10 cellular contexts compared by ENCODE assay signal in the genomic region with DNA sequence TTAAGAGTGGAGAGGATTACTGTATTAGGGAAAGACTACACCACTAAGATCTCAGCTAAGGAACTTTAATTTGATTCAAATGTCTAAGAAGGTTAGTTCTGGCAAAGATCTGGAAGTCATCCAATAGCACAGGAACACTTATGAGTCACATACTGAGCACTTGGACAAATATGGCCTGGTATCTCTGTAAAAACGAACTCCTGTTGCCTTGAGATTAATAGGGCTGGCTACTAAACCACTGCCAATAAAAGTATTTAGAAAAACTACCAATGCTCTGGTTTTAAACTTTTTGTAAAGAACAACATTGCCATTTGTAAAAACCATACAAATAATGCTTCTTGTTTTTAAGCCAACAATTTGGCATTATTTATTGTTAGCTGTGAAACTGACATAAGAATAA.
DNase-seq lines count a peak whose midpoint lies in the region; ATAC-seq and TF ChIP-seq lines count a peak whose summit lies in the region.
"Had no signal": no experiment of that assay in that cellular context is flagged by ENCODE, and none has a peak within 500 bp of the region (broad histone marks: within the 10 kb centered on the region; RNA-seq: fewer than 3 reads in every experiment).

No MANE protein-coding gene starts in this region.

- H3K9me2 ChIP-seq in Karpas-422 (replicated peaks; ENCODE audit: insufficient read depth, low read length), result no peaks in the 10 kb centered on the region

- H3K27ac ChIP-seq in Karpas-422 (ENCODE audit: low read length) (peak overlapping the region; percentile 39), urinary bladder (ENCODE audit: low read depth) (peak overlapping the region; percentile 40)
- H3K27ac ChIP-seq: SJCRH30 had no signal

- WGBS in urinary bladder, result 8% methylated on average over 1 of the region's 1 CpG

- peaks cover 12% of the 10 kb centered on the region for H3K79me2 ChIP-seq in Karpas-422 (ENCODE audit: low read length)

- H3K9ac ChIP-seq in Karpas-422 (ENCODE audit: low read length), result no peak overlapping the region

- no peak for ATAC-seq in HG02884 (IDR thresholded peaks at IDR 0.05; ENCODE audit: unreplicated experiment)
- no peak for ATAC-seq in HG02870 (IDR thresholded peaks at IDR 0.05; ENCODE audit: unreplicated experiment)

- H3K36me3 ChIP-seq in Karpas-422 (ENCODE audit: insufficient read depth, low read length) (peaks cover 32% of the 10 kb centered on the region), kidney epithelial cell (ENCODE audit: control insufficient read depth, insufficient read depth, low read length) (peaks cover 2% of the 10 kb centered on the region), urinary bladder (ENCODE audit: insufficient read depth) (no peaks in the 10 kb centered on the region)

- no peaks in the 10 kb centered on the region for H3K9me3 ChIP-seq in Karpas-422 (ENCODE audit: low read length)
- H3K9me3 ChIP-seq: SJCRH30 had no signal

- H3K27me3 ChIP-seq in Karpas-422 (ENCODE audit: low read length), result no peaks in the 10 kb centered on the region
- H3K27me3 ChIP-seq in kidney epithelial cell (ENCODE audit: control insufficient read depth, insufficient read depth, low read length), result no peaks in the 10 kb centered on the region
- H3K27me3 ChIP-seq: SJCRH30 had no signal

- H2AFZ ChIP-seq in Karpas-422 (ENCODE audit: low read length), result no peak overlapping the region

- DNase-seq in Karpas-422, result no peak
- DNase-seq in brain pericyte (ENCODE audit: low read depth, low spot score), result peak; percentile 84
- DNase-seq in kidney epithelial cell (ENCODE audit: low read depth), result peak; percentile 81
- no peak for DNase-seq in NCI-H146 treated with DMSO at 0.1 percent for 48 hours (lab: John Stamatoyannopoulos, UW; ENCODE audit: unreplicated experiment)
- DNase-seq: naive B cell, trophoblast cell had no signal

- H3K4me1 ChIP-seq in Karpas-422 (ENCODE audit: low read length) (peaks cover 51% of the 10 kb centered on the region), urinary bladder (ENCODE audit: insufficient read depth) (no peaks in the 10 kb centered on the region)

- no peaks in the 10 kb centered on the region for H4K20me1 ChIP-seq in Karpas-422 (ENCODE audit: insufficient read depth, low read depth, low read length)

- no peak for TF ChIP-seq CTCF in kidney epithelial cell (IDR thresholded peaks at IDR 0.05; ENCODE audit: insufficient read depth, low read length, poor library complexity, severe bottlenecking)

- no peak overlapping the region for H3K4me3 ChIP-seq in Karpas-422 (ENCODE audit: low read length)
- H3K4me3 ChIP-seq in kidney epithelial cell (ENCODE audit: low read depth, low read length), result no peak overlapping the region
- no peak overlapping the region for H3K4me3 ChIP-seq in urinary bladder (ENCODE audit: low read depth, low read length)
- H3K4me3 ChIP-seq: SJCRH30 had no signal

- H3K4me2 ChIP-seq in Karpas-422 (ENCODE audit: low read depth, low read length, poor library complexity, severe bottlenecking), result no peak overlapping the region

Comparison
In these comparisons a context has a peak if more than half of its experiments do, and no peak if none do; other contexts are left out.
1. DNase-seq: peak in brain pericyte (single experiment) and kidney epithelial cell (single experiment); none in Karpas-422 (single experiment) and NCI-H146 treated with DMSO at 0.1 percent for 48 hours (single experiment).